In genomic region chr10:84563868-84564267, GRCh38 we compare ENCODE assay signal across 12 cellular contexts.
A peak's percentile ranks its signal among the peaks of the same experiment; 100 is the strongest.
DNase-seq lines count a peak whose midpoint lies in the region; ATAC-seq and TF ChIP-seq lines count a peak whose summit lies in the region.
"Had no signal": no experiment of that assay in that cellular context is flagged by ENCODE, and none has a peak within 500 bp of the region (broad histone marks: within the 10 kb centered on the region; RNA-seq: fewer than 3 reads in every experiment).

No MANE protein-coding gene starts in this region.

- H3K4me1 ChIP-seq in Karpas-422 (ENCODE audit: low read length) = peaks cover 16% of the 10 kb centered on the region
- peaks cover 0 to 11% of the 10 kb centered on the region in 2 donors for H3K4me1 ChIP-seq in thyroid gland
- no peaks in the 10 kb centered on the region for H3K4me1 ChIP-seq in GM23248 (ENCODE audit: insufficient read depth)

- no peak overlapping the region for H2AFZ ChIP-seq in Karpas-422 (ENCODE audit: low read length)
- no peak overlapping the region for H2AFZ ChIP-seq in GM23248

- TF ChIP-seq POLR2A in thyroid gland (IDR thresholded peaks at IDR 0.05) = no peak

- H3K4me2 ChIP-seq in Karpas-422 (ENCODE audit: low read depth, low read length, poor library complexity, severe bottlenecking) = peak overlapping the region; percentile 59
- no peak overlapping the region for H3K4me2 ChIP-seq in GM23248 (ENCODE audit: unreplicated experiment)

- H3K79me2 ChIP-seq in Karpas-422 (ENCODE audit: low read length) (no peaks in the 10 kb centered on the region), GM23248 (ENCODE audit: insufficient read depth) (no peaks in the 10 kb centered on the region)

- in situ Hi-C loops in GM23248 (cut with MboI) = no loop called here

- peak; percentile 9 for DNase-seq in NOMO-1 treated with DMSO at 0.1 percent for 48 hours (lab: John Stamatoyannopoulos, UW; ENCODE audit: unreplicated experiment)
- DNase-seq in NOMO-1 treated with dmso at 0.1 percent for 144 hours (lab: John Stamatoyannopoulos, UW; ENCODE audit: unreplicated experiment) = no peak
- peak; percentile 85 for DNase-seq in Karpas-422
- peak; percentile 33 to 37 for DNase-seq in thyroid gland
- no peak for DNase-seq in activated T-cell treated with anti-CD3 and anti-CD28 coated beads, Interleukin-2, amount 50 U/mL, for 48 hours
- DNase-seq in GM23248 = no peak
- DNase-seq: 8988T; activated effector memory CD4-positive, alpha-beta T cell treated with anti-CD3 and anti-CD28 coated beads, Interleukin-2, amount 50 U/mL, for 16 hours; stimulated activated naive CD4-positive, alpha-beta T cell treated with Interleukin-2 at 50 U/mL for 16 hours had no signal

- WGBS in thyroid gland, 2 donors = 32 to 33% methylated on average over 4 of the region's 4 CpGs
- 28 to 32% methylated on average over 4 of the region's 4 CpGs for WGBS in GM23248 (ENCODE audit: low coverage in 1 of 2, low lambda C conversion rate in 2 of 2, missing lambda C conversion rate in 2 of 2), 2 experiments

- H3K4me3 ChIP-seq in Karpas-422 (ENCODE audit: low read length) (0 out of 2 replicates have a peak overlapping the region, but pooled peaks have one; percentile 32), thyroid gland (replicated peaks in 1 of 3) (no peak overlapping the region), GM23248 (no peak overlapping the region)

- intact Hi-C loops in thyroid gland (cut with DNase I) = no loop called here

- no peak for TF ChIP-seq CTCF in thyroid gland (IDR thresholded peaks at IDR 0.05)

- H3K9ac ChIP-seq in Karpas-422 (ENCODE audit: low read length) = no peak overlapping the region
- H3K9ac ChIP-seq in GM23248 = no peak overlapping the region

- H3F3A ChIP-seq in GM23248 (ENCODE audit: insufficient read depth) = no peaks in the 10 kb centered on the region

- H3K27ac ChIP-seq in Karpas-422 (ENCODE audit: low read length) = no peak overlapping the region
- no peak overlapping the region for H3K27ac ChIP-seq in thyroid gland
- no peak overlapping the region for H3K27ac ChIP-seq in GM23248
- H3K27ac ChIP-seq: VCaP had no signal

- H3K9me3 ChIP-seq in Karpas-422 (ENCODE audit: low read length) (no peaks in the 10 kb centered on the region), thyroid gland (no peaks in the 10 kb centered on the region), GM23248 (ENCODE audit: low read depth) (no peaks in the 10 kb centered on the region)

- H3K27me3 ChIP-seq in Karpas-422 (ENCODE audit: low read length) (no peaks in the 10 kb centered on the region), thyroid gland (no peaks in the 10 kb centered on the region), GM23248 (replicated peaks; ENCODE audit: insufficient read depth) (no peaks in the 10 kb centered on the region; the same call in 1 of the 2 replicates)

- H3K36me3 ChIP-seq in Karpas-422 (ENCODE audit: insufficient read depth, low read length) = no peaks in the 10 kb centered on the region
- no peaks in the 10 kb centered on the region for H3K36me3 ChIP-seq in thyroid gland
- H3K36me3 ChIP-seq in GM23248 (ENCODE audit: low read depth) = no peaks in the 10 kb centered on the region

- H3K9me2 ChIP-seq in Karpas-422 (replicated peaks; ENCODE audit: insufficient read depth, low read length) = no peaks in the 10 kb centered on the region
- no peaks in the 10 kb centered on the region for H3K9me2 ChIP-seq in GM23248 (ENCODE audit: insufficient read depth)

- H4K20me1 ChIP-seq in Karpas-422 (ENCODE audit: insufficient read depth, low read depth, low read length) (no peaks in the 10 kb centered on the region), GM23248 (ENCODE audit: insufficient read depth) (no peaks in the 10 kb centered on the region)

- ATAC-seq in HG02798 (IDR thresholded peaks at IDR 0.05; ENCODE audit: poor library complexity, unreplicated experiment) = peak; percentile 45
- ATAC-seq in GM19328 (IDR thresholded peaks at IDR 0.05; ENCODE audit: unreplicated experiment) = no peak

Comparison
In these comparisons a context has a peak if more than half of its experiments do, and no peak if none do; other contexts are left out.
1. DNase-seq: peak in NOMO-1 treated with DMSO at 0.1 percent for 48 hours (single experiment), Karpas-422 (single experiment) and thyroid gland (2 of 2); none in NOMO-1 treated with dmso at 0.1 percent for 144 hours (single experiment), activated T-cell treated with anti-CD3 and anti-CD28 coated beads, Interleukin-2, amount 50 U/mL, for 48 hours (0 of 2) and GM23248 (single experiment).